ENCODE assay signal across 23 cellular contexts in genomic region chr16:4531816-4532215, GRCh38. TPM values are rescaled to one million over a fixed set of nuclear protein-coding genes. Genes with fewer than 3 reads are reported as not detected.
"Had no signal": no experiment of that assay in that cellular context is flagged by ENCODE, and none has a peak within 500 bp of the region (broad histone marks: within the 10 kb centered on the region; RNA-seq: fewer than 3 reads in every experiment).

No MANE protein-coding gene starts in this region.

- H3K4me1 ChIP-seq: colonic mucosa had no signal

- H3K36me3 ChIP-seq: colonic mucosa, gastrocnemius medialis, neutrophil, pancreas, thoracic aorta had no signal

- H3K4me3 Mint-ChIP-seq: activated CD4-positive, alpha-beta T cell treated with anti-CD3 and anti-CD28 coated beads, Interleukin-2, amount 10 ng/mL, durations not matched to agents 7 days and 5 days; activated CD8-positive, alpha-beta T cell treated with anti-CD3 and anti-CD28 coated beads, Interleukin-2, amount 10 ng/mL, durations not matched to agents 7 days and 5 days; activated T-helper 1 cell treated with anti-CD3 and anti-CD28 coated beads, Interleukin-12 subunit alpha, Interleukin-12 subunit beta, Interleukin-2, Interleukin-4 antibody, amounts not matched to agents 30 ng/mL and 10 ng/mL and 1 ng/mL, durations not matched to agents 14 hours and 24 hours and 36 hours; type B pancreatic cell had no signal

- H3K27me3 ChIP-seq: colonic mucosa, esophagus squamous epithelium, gastrocnemius medialis, pancreas, vagina had no signal

- H3K27ac Mint-ChIP-seq: activated CD8-positive, alpha-beta T cell treated with anti-CD3 and anti-CD28 coated beads, Interleukin-2, amount 10 ng/mL, durations not matched to agents 7 days and 5 days; activated T-helper 1 cell treated with anti-CD3 and anti-CD28 coated beads, Interleukin-12 subunit alpha, Interleukin-12 subunit beta, Interleukin-2, Interleukin-4 antibody, amounts not matched to agents 30 ng/mL and 10 ng/mL and 1 ng/mL, durations not matched to agents 14 hours and 24 hours and 36 hours; type B pancreatic cell had no signal

- H3K9me3 ChIP-seq: colonic mucosa, esophagus squamous epithelium, gastrocnemius medialis, neutrophil, pancreas, thoracic aorta, vagina had no signal

- H3K27ac ChIP-seq: colonic mucosa, esophagus squamous epithelium, gastrocnemius medialis, neutrophil, vagina, WERI-Rb-1 had no signal

- DNase-seq: activated CD4-positive, alpha-beta T cell treated with anti-CD3 and anti-CD28 coated beads, Interleukin-2, amount 10 ng/mL, durations not matched to agents 7 days and 5 days; activated CD4-positive, CD25-positive, alpha-beta regulatory T cell treated with anti-CD3 and anti-CD28 coated beads, Interleukin-2, amount 50 U/mL, for 72 hours; activated CD8-positive, alpha-beta T cell treated with anti-CD3 and anti-CD28 coated beads, Interleukin-2, amount 10 ng/mL, durations not matched to agents 7 days and 5 days; activated gamma-delta T cell; aorta; colonic mucosa; esophagus squamous epithelium; gastrocnemius medialis; islet precursor cell; left colon; naive thymus-derived CD8-positive, alpha-beta T cell; stimulated activated CD4-positive, alpha-beta T cell treated with anti-CD3 and anti-CD28 coated beads, Interleukin-4, amount 100 ng/mL, for 1 hour; stimulated activated naive CD4-positive, alpha-beta T cell; WERI-Rb-1 had no signal

- H3K4me3 ChIP-seq: colonic mucosa, esophagus squamous epithelium, gastrocnemius medialis, lung, pancreas, thoracic aorta, vagina had no signal

- H3K27me3 Mint-ChIP-seq: activated CD4-positive, alpha-beta T cell treated with anti-CD3 and anti-CD28 coated beads, Interleukin-2, amount 10 ng/mL, durations not matched to agents 7 days and 5 days; naive thymus-derived CD8-positive, alpha-beta T cell had no signal

- ATAC-seq: activated CD8-positive, alpha-beta T cell treated with anti-CD3 and anti-CD28 coated beads, Interleukin-2, amount 10 ng/mL, durations not matched to agents 7 days and 5 days; activated naive CD4-positive, alpha-beta T cell treated with anti-CD3 and anti-CD28 coated beads, Interleukin-2, amount 50 U/mL, for 72 hours; gastrocnemius medialis; left colon; naive thymus-derived CD8-positive, alpha-beta T cell; pancreas; sciatic nerve had no signal

RNA-seq across cellular contexts. Expression of gene C16orf96, which starts 24.3 kb away (rescaled TPM):
- total RNA-seq: activated T-helper 1 cell treated with anti-CD3 and anti-CD28 coated beads, Interleukin-12 subunit alpha, Interleukin-12 subunit beta, Interleukin-2, Interleukin-4 antibody, amounts not matched to agents 30 ng/mL and 10 ng/mL and 1 ng/mL, durations not matched to agents 14 hours and 24 hours and 36 hours; thoracic aorta; vagina had no signal
